ENCODE assay signal across 8 cellular contexts in the genomic region with DNA sequence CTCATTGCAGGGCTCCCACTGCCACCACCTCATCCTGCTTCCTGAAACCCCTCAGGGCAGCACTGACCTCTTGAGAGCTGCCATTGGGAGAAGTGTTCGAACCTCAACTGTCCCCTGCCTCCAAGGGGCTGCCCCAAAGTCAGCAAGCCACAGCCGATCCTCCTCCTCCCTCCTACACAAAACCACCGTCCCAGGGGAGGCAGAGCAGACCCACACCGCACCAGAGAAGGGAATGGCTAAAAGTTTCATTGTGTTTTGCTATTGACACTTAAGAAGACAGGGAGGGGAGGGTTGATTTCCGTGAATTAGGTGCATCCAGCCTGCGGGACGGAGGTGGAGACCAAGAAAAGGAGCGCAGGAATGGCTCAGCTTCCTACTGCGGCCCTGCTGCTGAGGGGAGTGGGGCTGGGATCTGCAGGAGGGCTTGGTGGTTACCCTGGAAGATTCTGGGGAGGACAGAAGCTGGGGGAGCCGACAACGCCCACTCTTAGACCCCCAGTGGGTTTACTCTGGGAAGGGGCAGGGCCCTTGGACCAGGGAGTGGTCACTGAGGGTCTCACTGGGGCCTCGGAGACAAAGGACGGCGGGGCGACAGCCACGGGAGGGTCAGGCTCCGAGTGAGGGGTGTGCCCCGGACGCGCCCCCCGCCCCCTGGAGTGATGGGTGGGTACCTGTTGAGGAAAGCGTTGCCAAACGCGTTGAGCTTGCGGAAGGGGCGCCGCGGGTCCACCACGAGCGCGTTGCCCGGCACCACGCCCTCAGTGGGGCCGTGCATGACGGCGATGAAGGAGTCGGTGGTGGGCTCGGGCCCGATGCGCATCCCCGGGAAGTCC. TPM values are rescaled to one million over a fixed set of nuclear protein-coding genes. Genes with fewer than 3 reads are reported as not detected.
DNase-seq lines count a peak whose midpoint lies in the region; ATAC-seq lines count a peak whose summit lies in the region.

No MANE protein-coding gene starts in this region.

- peak overlapping the region; percentile 82 for H3K27ac Mint-ChIP-seq in activated CD8-positive, alpha-beta memory T cell treated with anti-CD3 and anti-CD28 coated beads, Interleukin-2, amount 10 ng/mL, durations not matched to agents 7 days and 5 days

- intact Hi-C loops in aorta (cut with DNase I) = no loop called here

- CTCF ChIA-PET in activated CD8-positive, alpha-beta memory T cell treated with anti-CD3 and anti-CD28 coated beads, Interleukin-2, amount 10 ng/mL, durations not matched to agents 7 days and 5 days (lab: Charles Lee) = interaction anchor here (0.6 to 31.3 kb wide), 10 partner anchors 10 to 454 kb away, joined by 3 to 1163 read pairs (median 4); a partner anchor contains a TSS

- H3K36me3 ChIP-seq in MG63 (peaks cover 40% of the 10 kb centered on the region), aorta (ENCODE audit: control insufficient read depth in 1 of 2, insufficient read depth in 2 of 2, low read length in 1 of 2) (peaks cover 0 to 5% of the 10 kb centered on the region in 2 donors)

- no peaks in the 10 kb centered on the region for H3K9me3 Mint-ChIP-seq in activated CD8-positive, alpha-beta memory T cell treated with anti-CD3 and anti-CD28 coated beads, Interleukin-2, amount 10 ng/mL, durations not matched to agents 7 days and 5 days (ENCODE audit: low read depth)

- H3K4me1 Mint-ChIP-seq in activated CD8-positive, alpha-beta memory T cell treated with anti-CD3 and anti-CD28 coated beads, Interleukin-2, amount 10 ng/mL, durations not matched to agents 7 days and 5 days = peaks cover 69% of the 10 kb centered on the region

- H3K4me1 ChIP-seq in mononuclear cell (ENCODE audit: insufficient read depth, low read length) = peaks cover 83% of the 10 kb centered on the region
- H3K4me1 ChIP-seq in aorta (ENCODE audit: control insufficient read depth in 1 of 2, insufficient read depth in 2 of 2, low read length in 2 of 2) = no peaks in the 10 kb centered on the region

- no peak for ATAC-seq in activated CD8-positive, alpha-beta memory T cell treated with anti-CD3 and anti-CD28 coated beads, Interleukin-2, amount 10 ng/mL, durations not matched to agents 7 days and 5 days
- ATAC-seq in aorta (ENCODE audit: low FRiP score) = peak; percentile 0

- H3K27me3 ChIP-seq in MG63 (no peaks in the 10 kb centered on the region), mononuclear cell (ENCODE audit: insufficient read depth, low read length) (no peaks in the 10 kb centered on the region), aorta (ENCODE audit: control insufficient read depth in 1 of 2, insufficient read depth in 2 of 2, low read length in 1 of 2) (peaks cover 0 to 2% of the 10 kb centered on the region in 2 donors)

- peak overlapping the region; percentile 92 for H3K4me3 ChIP-seq in MG63
- peak overlapping the region; percentile 96 for H3K4me3 ChIP-seq in mononuclear cell (ENCODE audit: low read length)
- H3K4me3 ChIP-seq in aorta (ENCODE audit: low read length in 2 of 2) = peak overlapping the region; percentile 50 to 89

- WGBS in aorta, 2 donors = 0 to 1% methylated on average over 39 to 41 of the region's 41 CpGs

- H3K36me3 Mint-ChIP-seq in activated CD8-positive, alpha-beta memory T cell treated with anti-CD3 and anti-CD28 coated beads, Interleukin-2, amount 10 ng/mL, durations not matched to agents 7 days and 5 days = peaks cover 39% of the 10 kb centered on the region

- H3K9me3 ChIP-seq in MG63 (no peaks in the 10 kb centered on the region), mononuclear cell (ENCODE audit: low read depth, low read length) (no peaks in the 10 kb centered on the region), aorta (ENCODE audit: control insufficient read depth, low read length) (no peaks in the 10 kb centered on the region)

- DNase-seq in activated CD8-positive, alpha-beta memory T cell treated with anti-CD3 and anti-CD28 coated beads, Interleukin-2, amount 10 ng/mL, durations not matched to agents 7 days and 5 days = peak; percentile 59
- no peak for DNase-seq in activated CD8-positive, alpha-beta memory T cell treated with anti-CD3 and anti-CD28 coated beads, Interleukin-2, amount 50 U/mL, for 4 hours
- DNase-seq in MG63 = no peak
- DNase-seq in caudate nucleus (lab: John Stamatoyannopoulos, UW) = no peak
- DNase-seq in aorta = peak; percentile 70 to 83
- no peak for DNase-seq in HuH-7.5 (ENCODE audit: low spot score)
- no peak for DNase-seq in A172 (ENCODE audit: low spot score)

- peak overlapping the region; percentile 94 for H3K4me3 Mint-ChIP-seq in activated CD8-positive, alpha-beta memory T cell treated with anti-CD3 and anti-CD28 coated beads, Interleukin-2, amount 10 ng/mL, durations not matched to agents 7 days and 5 days

- H3K27ac ChIP-seq in caudate nucleus (ENCODE audit: low read depth, low read length) (peak overlapping the region; percentile 72), aorta (ENCODE audit: low read depth in 1 of 2, low read length in 2 of 2) (peak overlapping the region; percentile 64 to 74)

- no peaks in the 10 kb centered on the region for H3K27me3 Mint-ChIP-seq in activated CD8-positive, alpha-beta memory T cell treated with anti-CD3 and anti-CD28 coated beads, Interleukin-2, amount 10 ng/mL, durations not matched to agents 7 days and 5 days

RNA-seq across cellular contexts. Expression of a gene that starts 0.8 kb away (rescaled TPM):
- 100 to 1,000 TPM; 149 to 155 TPM for total RNA-seq in activated CD8-positive, alpha-beta memory T cell treated with anti-CD3 and anti-CD28 coated beads, Interleukin-2, amount 10 ng/mL, durations not matched to agents 7 days and 5 days
- 62.9 and 64.8 TPM in 2 replicates for total RNA-seq in MG63 (2014; rRNA removed; shearing (Covaris generic); ENCODE audit: low replicate concordance)
- total RNA-seq in mononuclear cell (183 TPM), aorta (100 to 1,000 TPM in 1 of 2 donors, 10 to 100 TPM in 1; 61.8 to 122 TPM)
- 10 to 100 TPM; 14.4 to 28.8 TPM for polyA plus RNA-seq in aorta
- total RNA-seq in A172 (2014; rRNA removed; shearing (Covaris generic)) = 81.4 and 117 TPM in 2 replicates

RNA-seq across cellular contexts. Expression of a gene that starts 33.2 kb away (rescaled TPM):
- under 1 TPM; 0.50 to 0.61 TPM for total RNA-seq in activated CD8-positive, alpha-beta memory T cell treated with anti-CD3 and anti-CD28 coated beads, Interleukin-2, amount 10 ng/mL, durations not matched to agents 7 days and 5 days
- total RNA-seq in MG63 (2014; rRNA removed; shearing (Covaris generic); ENCODE audit: low replicate concordance) = 0.07 and 0.36 TPM in 2 replicates
- 1.7 TPM for total RNA-seq in mononuclear cell
- 1 to 10 TPM in 1 of 2 donors, under 1 TPM in 1; 0.29 to 1.2 TPM for total RNA-seq in aorta
- polyA plus RNA-seq in aorta = 1 to 10 TPM in 1 of 2 donors, under 1 TPM in 1; 0.56 to 6.0 TPM
- total RNA-seq in A172 (2014; rRNA removed; shearing (Covaris generic)) = 3.7 and 4.1 TPM in 2 replicates

RNA-seq across cellular contexts. Expression of a gene that starts 39.4 kb away (rescaled TPM):
- total RNA-seq in activated CD8-positive, alpha-beta memory T cell treated with anti-CD3 and anti-CD28 coated beads, Interleukin-2, amount 10 ng/mL, durations not matched to agents 7 days and 5 days = 10 to 100 TPM; 27.3 to 27.9 TPM
- total RNA-seq in MG63 (2014; rRNA removed; shearing (Covaris generic); ENCODE audit: low replicate concordance) = 4.6 and 18.6 TPM in 2 replicates
- total RNA-seq in mononuclear cell (80.2 TPM), aorta (10 to 100 TPM; 19.6 to 20.6 TPM)
- 10 to 100 TPM in 1 of 2 donors, 1 to 10 TPM in 1; 7.0 to 34.9 TPM for polyA plus RNA-seq in aorta
- total RNA-seq in A172 (2014; rRNA removed; shearing (Covaris generic)) = 10.7 and 15.1 TPM in 2 replicates

RNA-seq across cellular contexts. Expression of a gene that starts 46.9 kb away (rescaled TPM):
- 10 to 100 TPM; 11.7 to 12.3 TPM for total RNA-seq in activated CD8-positive, alpha-beta memory T cell treated with anti-CD3 and anti-CD28 coated beads, Interleukin-2, amount 10 ng/mL, durations not matched to agents 7 days and 5 days
- total RNA-seq in MG63 (2014; rRNA removed; shearing (Covaris generic); ENCODE audit: low replicate concordance) = 5.4 and 8.8 TPM in 2 replicates
- total RNA-seq in mononuclear cell (5.8 TPM), aorta (10 to 100 TPM; 32.7 to 36.8 TPM)
- polyA plus RNA-seq in aorta = 10 to 100 TPM in 1 of 2 donors, 1 to 10 TPM in 1; 9.5 to 28.6 TPM
- 18.4 and 19.6 TPM in 2 replicates for total RNA-seq in A172 (2014; rRNA removed; shearing (Covaris generic))

RNA-seq across cellular contexts. Expression of a gene that starts 58.1 kb away (rescaled TPM):
- total RNA-seq in activated CD8-positive, alpha-beta memory T cell treated with anti-CD3 and anti-CD28 coated beads, Interleukin-2, amount 10 ng/mL, durations not matched to agents 7 days and 5 days = not detected
- not detected in 2 replicates for total RNA-seq in MG63 (2014; rRNA removed; shearing (Covaris generic); ENCODE audit: low replicate concordance)
- not detected for total RNA-seq in mononuclear cell
- total RNA-seq in aorta = not detected
- under 1 TPM in 1 of 2 donors, not detected in 1; 0.43 TPM for polyA plus RNA-seq in aorta
- total RNA-seq in A172 (2014; rRNA removed; shearing (Covaris generic)) = not detected in 2 replicates

Comparison
In these comparisons a context has a peak if more than half of its experiments do, and no peak if none do; other contexts are left out.
1. DNase-seq: peak in activated CD8-positive, alpha-beta memory T cell treated with anti-CD3 and anti-CD28 coated beads, Interleukin-2, amount 10 ng/mL, durations not matched to agents 7 days and 5 days (single experiment) and aorta (2 of 2); none in activated CD8-positive, alpha-beta memory T cell treated with anti-CD3 and anti-CD28 coated beads, Interleukin-2, amount 50 U/mL, for 4 hours (single experiment), MG63 (single experiment), caudate nucleus (0 of 61), HuH-7.5 (single experiment) and A172 (single experiment).
2. Peak in every context shown above with its lines, with median percentiles within 50 percentile points of each other: H3K4me3 ChIP-seq.